ENCODE assay signal across 29 cellular contexts in genomic region chr1:48249868-48250267, GRCh38. TPM values are rescaled to one million over a fixed set of nuclear protein-coding genes. Genes with fewer than 3 reads are reported as not detected.
DNase-seq lines count a peak whose midpoint lies in the region; ATAC-seq and TF ChIP-seq lines count a peak whose summit lies in the region.
"Had no signal": no experiment of that assay in that cellular context is flagged by ENCODE, and none has a peak within 500 bp of the region (broad histone marks: within the 10 kb centered on the region; RNA-seq: fewer than 3 reads in every experiment).

No MANE protein-coding gene starts in this region.

- intact Hi-C loops in mammary epithelial cell (cut with micrococcal nuclease): no loop called here
- intact Hi-C loops in breast epithelium (cut with DNase I; ENCODE audit: low total_unique reads): no loop called here

- H3K36me3 Mint-ChIP-seq in WTC11 (no peaks in the 10 kb centered on the region), progenitor cell of endocrine pancreas (ENCODE audit: insufficient read depth) (peaks cover 2% of the 10 kb centered on the region)

- in situ Hi-C loops in mammary epithelial cell (cut with MboI; ENCODE audit: low sequenced_read_pairs in 2 of 2): no loop called here

- H3K4me2 ChIP-seq in mammary epithelial cell (ENCODE audit: insufficient read depth, low read depth, low read length) (no peak overlapping the region), MM.1S (ENCODE audit: low read depth, low read length) (no peak overlapping the region)

- no peaks in the 10 kb centered on the region for H3K9me2 ChIP-seq in MM.1S (replicated peaks; ENCODE audit: insufficient read depth, low read length)

- no peak overlapping the region for H3K27ac ChIP-seq in mammary epithelial cell (ENCODE audit: insufficient read depth, low read depth, low read length)
- no peak overlapping the region for H3K27ac ChIP-seq in breast epithelium
- H3K27ac ChIP-seq in MM.1S (ENCODE audit: low read length): no peak overlapping the region
- H3K27ac ChIP-seq: esophagus squamous epithelium, gastroesophageal sphincter, thoracic aorta had no signal

- H3K27me3 Mint-ChIP-seq in WTC11 (ENCODE audit: low read depth) (no peaks in the 10 kb centered on the region; the same call in 1 of the 2 replicates), progenitor cell of endocrine pancreas (no peaks in the 10 kb centered on the region)

- H3K4me3 ChIP-seq in mammary epithelial cell (replicated peaks in 1 of 3; ENCODE audit: insufficient read depth in 1 of 3, low read depth in 2 of 3, low read length in 3 of 3): no peak overlapping the region
- H3K4me3 ChIP-seq in breast epithelium: no peak overlapping the region
- H3K4me3 ChIP-seq in MM.1S (ENCODE audit: low read length): no peak overlapping the region
- H3K4me3 ChIP-seq: esophagus squamous epithelium, gastroesophageal sphincter, thoracic aorta had no signal

- H3K9me3 Mint-ChIP-seq in WTC11: no peaks in the 10 kb centered on the region
- H3K9me3 Mint-ChIP-seq in progenitor cell of endocrine pancreas (ENCODE audit: low read depth): no peaks in the 10 kb centered on the region

- H3K36me3 ChIP-seq in mammary epithelial cell (ENCODE audit: insufficient read depth, low read length) (no peaks in the 10 kb centered on the region), breast epithelium (no peaks in the 10 kb centered on the region), MM.1S (replicated peaks; ENCODE audit: insufficient read depth, low read length) (no peaks in the 10 kb centered on the region)
- H3K36me3 ChIP-seq: esophagus squamous epithelium, gastroesophageal sphincter, thoracic aorta had no signal

- no peak overlapping the region for H3K27ac Mint-ChIP-seq in WTC11
- no peak overlapping the region for H3K27ac Mint-ChIP-seq in progenitor cell of endocrine pancreas
- H3K27ac Mint-ChIP-seq: CD14-positive monocyte; stimulated activated naive B cell treated with anti-CD40 and anti-IgM and Interleukin-4, amounts not matched to agents 10 μg/mL and 1 μg/mL and 100 μg/mL, for 72 hours had no signal

- no TSS peak for BruUV-seq in mammary epithelial cell (replicated peaks; lab: Mats Ljungman, UMichigan)

- peak; percentile 95 for ATAC-seq in WTC11
- no peak for ATAC-seq in HG03521 (IDR thresholded peaks at IDR 0.05; ENCODE audit: unreplicated experiment)
- no peak for ATAC-seq in GM21528 (IDR thresholded peaks at IDR 0.05; ENCODE audit: low FRiP score, unreplicated experiment)
- ATAC-seq: gastroesophageal sphincter; Panc1; stimulated activated naive B cell treated with anti-CD40 and anti-IgM and Interleukin-4, amounts not matched to agents 10 μg/mL and 1 μg/mL and 100 μg/mL, for 72 hours had no signal

- H3K4me1 ChIP-seq in mammary epithelial cell (ENCODE audit: insufficient read depth, low read length): no peaks in the 10 kb centered on the region
- H3K4me1 ChIP-seq in breast epithelium: no peaks in the 10 kb centered on the region
- no peaks in the 10 kb centered on the region for H3K4me1 ChIP-seq in MM.1S (ENCODE audit: low read length)
- H3K4me1 ChIP-seq: gastroesophageal sphincter had no signal

- no peak for TF ChIP-seq POLR2A in breast epithelium (IDR thresholded peaks at IDR 0.05)

- POLR2A ChIA-PET in WTC11 (lab: Charles Lee): no interaction called here

- H4K20me1 ChIP-seq in mammary epithelial cell (ENCODE audit: insufficient read depth, low read length): no peaks in the 10 kb centered on the region
- no peaks in the 10 kb centered on the region for H4K20me1 ChIP-seq in MM.1S (ENCODE audit: insufficient read depth, low read length)

- H3K9ac ChIP-seq in mammary epithelial cell (ENCODE audit: insufficient read depth, low read length): no peak overlapping the region
- no peak overlapping the region for H3K9ac ChIP-seq in MM.1S (ENCODE audit: low read length)

- H3K4me3 Mint-ChIP-seq in WTC11 (no peak overlapping the region), progenitor cell of endocrine pancreas (ENCODE audit: low read depth) (no peak overlapping the region)
- H3K4me3 Mint-ChIP-seq: CD14-positive monocyte; stimulated activated naive B cell treated with anti-CD40 and anti-IgM and Interleukin-4, amounts not matched to agents 10 μg/mL and 1 μg/mL and 100 μg/mL, for 72 hours had no signal

- H2AFZ ChIP-seq in mammary epithelial cell (ENCODE audit: low read depth, low read length) (no peak overlapping the region), MM.1S (ENCODE audit: low read length) (no peak overlapping the region)

- H3K79me2 ChIP-seq in mammary epithelial cell (ENCODE audit: insufficient read depth, low read length) (no peaks in the 10 kb centered on the region), MM.1S (ENCODE audit: low read length) (no peaks in the 10 kb centered on the region)

- H3K27me3 ChIP-seq in mammary epithelial cell (ENCODE audit: insufficient read depth, low read length) (peaks cover 4% of the 10 kb centered on the region), breast epithelium (no peaks in the 10 kb centered on the region), MM.1S (replicated peaks; ENCODE audit: insufficient read depth, low read length) (no peaks in the 10 kb centered on the region)
- H3K27me3 ChIP-seq: esophagus squamous epithelium, gastroesophageal sphincter had no signal

- H3F3A ChIP-seq in MM.1S (ENCODE audit: insufficient read depth, low read length): no peaks in the 10 kb centered on the region

- dilution Hi-C loops in mammary epithelial cell (cut with HindIII; ENCODE audit: low sequenced_read_pairs): no loop called here

- peak; percentile 7 to 29 for TF ChIP-seq CTCF in mammary epithelial cell (conservative IDR thresholded peaks at IDR 0.05 in 1 of 2, IDR thresholded peaks at IDR 0.05 in 1 of 2; ENCODE audit: extremely low read depth in 1 of 2, insufficient read depth in 1 of 2, low read depth in 1 of 2, low read length in 2 of 2)
- TF ChIP-seq CTCF in breast epithelium (IDR thresholded peaks at IDR 0.05): no peak
- peak; percentile 7; the same call in 1 of the 2 replicates for TF ChIP-seq CTCF in MM.1S (IDR thresholded peaks at IDR 0.05; ENCODE audit: low read length)
- no peak for TF ChIP-seq CTCF in WTC11 (IDR thresholded peaks at IDR 0.05)
- peak; percentile 30 for TF ChIP-seq CTCF in progenitor cell of endocrine pancreas (IDR thresholded peaks at IDR 0.05; ENCODE audit: unreplicated experiment)

- DNase-seq in mammary epithelial cell (no peak), breast epithelium (ENCODE audit: low spot score in 2 of 2) (no peak), MM.1S (no peak), WTC11 (ENCODE audit: low spot score) (peak; percentile 36), progenitor cell of endocrine pancreas (ENCODE audit: low spot score, unreplicated experiment) (no peak)
- no peak for DNase-seq in effector CD4-positive, alpha-beta T cell
- DNase-seq: activated CD4-positive, alpha-beta T cell treated with anti-CD3 and anti-CD28 coated beads, Interleukin-2, amount 50 U/mL, for 48 hours; activated CD4-positive, CD25-positive, alpha-beta regulatory T cell; activated CD8-positive, alpha-beta memory T cell treated with anti-CD3 and anti-CD28 coated beads, Interleukin-2, amount 50 U/mL, for 48 hours; activated effector memory CD4-positive, alpha-beta T cell treated with Interleukin-2 at 50 U/mL for 16 hours; DMS 273 treated with DMSO at 0.1 percent for 48 hours; effector memory CD4-positive, alpha-beta T cell; esophagus squamous epithelium; Karpas-422; left cardiac atrium; mesenchymal stem cell; NCI-H1048; NK-92 treated with Interleukin-12 subunit alpha and Interleukin-12 subunit beta, amount 100 ng/mL, for 24 hours; stimulated activated CD4-positive, alpha-beta T cell treated with anti-CD3 and anti-CD28 coated beads, Interleukin-2, amount 100 ng/mL, for 48 hours; stimulated activated naive B cell treated with anti-CD40 and anti-IgM and Interleukin-4, amounts not matched to agents 10 μg/mL and 1 μg/mL and 100 μg/mL, for 72 hours had no signal

- H3K4me1 Mint-ChIP-seq in WTC11: peaks cover 8% of the 10 kb centered on the region
- no peaks in the 10 kb centered on the region for H3K4me1 Mint-ChIP-seq in progenitor cell of endocrine pancreas (ENCODE audit: low read depth)

- CTCF ChIA-PET in mammary epithelial cell (lab: Charles Lee; ENCODE audit: low non-redundant PET): no interaction called here
- CTCF ChIA-PET in WTC11 (lab: Charles Lee): interaction anchor here (0.8 to 1.1 kb wide), 6 partner anchors 11 to 280 kb away, joined by 3 to 4 read pairs (median 3); no protein-coding TSS in a partner anchor

- WGBS in mammary epithelial cell (ENCODE audit: low coverage, missing lambda C conversion rate): 47% methylated on average over 3 of the region's 3 CpGs

- H3K9me3 ChIP-seq in mammary epithelial cell (replicated peaks; ENCODE audit: insufficient read depth, low read length): no peaks in the 10 kb centered on the region
- no peaks in the 10 kb centered on the region for H3K9me3 ChIP-seq in breast epithelium
- no peaks in the 10 kb centered on the region for H3K9me3 ChIP-seq in MM.1S (replicated peaks; ENCODE audit: insufficient read depth, low read length)
- H3K9me3 ChIP-seq: esophagus squamous epithelium, gastroesophageal sphincter, thoracic aorta had no signal

TF ChIP-seq in WTC11, 78 proteins besides CTCF, POLR2A, EP300 and RAD21 (continues in another document):
- TF ChIP-seq NFE2L1 (CRISPR knock-in tag; IDR thresholded peaks at IDR 0.05) (no peak), NFATC4 (CRISPR knock-in tag; IDR thresholded peaks at IDR 0.05) (no peak), HMGA2 (CRISPR knock-in tag; IDR thresholded peaks at IDR 0.05) (no peak), ZNF219 (CRISPR knock-in tag; IDR thresholded peaks at IDR 0.05; ENCODE audit: borderline replicate concordance) (no peak), ZBTB21 (CRISPR knock-in tag; IDR thresholded peaks at IDR 0.05; ENCODE audit: borderline replicate concordance) (no peak)
- TF ChIP-seq, protein P1, sequence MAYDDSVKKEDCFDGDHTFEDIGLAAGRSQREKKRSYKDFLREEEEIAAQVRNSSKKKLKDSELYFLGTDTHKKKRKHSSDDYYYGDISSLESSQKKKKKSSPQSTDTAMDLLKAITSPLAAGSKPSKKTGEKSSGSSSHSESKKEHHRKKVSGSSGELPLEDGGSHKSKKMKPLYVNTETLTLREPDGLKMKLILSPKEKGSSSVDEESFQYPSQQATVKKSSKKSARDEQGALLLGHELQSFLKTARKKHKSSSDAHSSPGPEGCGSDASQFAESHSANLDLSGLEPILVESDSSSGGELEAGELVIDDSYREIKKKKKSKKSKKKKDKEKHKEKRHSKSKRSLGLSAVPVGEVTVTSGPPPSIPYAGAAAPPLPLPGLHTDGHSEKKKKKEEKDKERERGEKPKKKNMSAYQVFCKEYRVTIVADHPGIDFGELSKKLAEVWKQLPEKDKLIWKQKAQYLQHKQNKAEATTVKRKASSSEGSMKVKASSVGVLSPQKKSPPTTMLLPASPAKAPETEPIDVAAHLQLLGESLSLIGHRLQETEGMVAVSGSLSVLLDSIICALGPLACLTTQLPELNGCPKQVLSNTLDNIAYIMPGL (CRISPR knock-in tag; IDR thresholded peaks at IDR 0.05): no peak

RNA-seq across cellular contexts. Expression of gene SLC5A9, which starts 27.4 kb away (rescaled TPM):
- total RNA-seq in mammary epithelial cell (not detected), breast epithelium (under 1 TPM in 2 of 3 donors, not detected in 1; 0.16 to 0.73 TPM), WTC11 (2021) (0.22 to 0.64 TPM (median 0.27 TPM) in 3 replicates), progenitor cell of endocrine pancreas (7.2 and 8.8 TPM in 2 replicates)
- polyA plus RNA-seq in mammary epithelial cell: not detected
- not detected for polyA minus RNA-seq in mammary epithelial cell
- total RNA-seq: chondrocyte; T-helper 2 cell treated with Interferon-gamma antibody and Interleukin-4, amounts not matched to agents 100 ng/mL and 5 ng/mL, for 36 hours; thoracic aorta had no signal
- polyA plus RNA-seq: AG04450 had no signal

Comparison
In these comparisons a context has a peak if more than half of its experiments do, and no peak if none do; other contexts are left out.
1. CTCF ChIP-seq: peak in mammary epithelial cell (2 of 2), MM.1S (single experiment) and progenitor cell of endocrine pancreas (single experiment); none in breast epithelium (0 of 3) and WTC11 (single experiment).